ENCODE assay signal across 15 cellular contexts in the genomic region with DNA sequence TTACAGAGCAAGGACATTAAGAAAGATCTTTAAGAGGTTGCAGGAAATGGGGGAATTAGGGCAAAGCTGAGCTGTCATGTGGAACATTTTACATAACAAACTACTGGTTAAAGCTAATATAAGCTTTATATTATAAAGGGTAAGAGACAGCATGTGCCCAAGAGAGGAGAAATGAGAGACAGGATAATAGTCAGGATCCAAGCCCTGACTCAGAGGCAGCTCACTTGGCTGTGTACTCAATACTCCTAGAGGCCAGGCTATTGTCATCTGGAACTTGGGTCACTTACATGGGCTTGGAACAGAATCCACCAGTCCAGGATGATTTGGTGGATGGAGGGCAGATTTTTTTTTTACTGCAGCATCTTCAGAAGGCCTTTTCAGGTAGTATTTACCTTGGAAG.
DNase-seq lines count a peak whose midpoint lies in the region; ATAC-seq and TF ChIP-seq lines count a peak whose summit lies in the region.
"Had no signal": no experiment of that assay in that cellular context is flagged by ENCODE, and none has a peak within 500 bp of the region (broad histone marks: within the 10 kb centered on the region; RNA-seq: fewer than 3 reads in every experiment).

No MANE protein-coding gene starts in this region.

- no peak overlapping the region for H3K4ac ChIP-seq in neuronal stem cell (ENCODE audit: low read length)

- H3K27me3 ChIP-seq in adipocyte (replicated peaks; ENCODE audit: control insufficient read depth, insufficient read depth, low read length): no peaks in the 10 kb centered on the region
- H3K27me3 ChIP-seq in neuronal stem cell (ENCODE audit: control insufficient read depth in 3 of 3, insufficient read depth in 3 of 3, low read depth in 1 of 3, low read length in 3 of 3): no peaks in the 10 kb centered on the region
- H3K27me3 ChIP-seq: Peyer's patch had no signal

- no peaks in the 10 kb centered on the region for H3K36me3 Mint-ChIP-seq in nephron (ENCODE audit: low read depth)
- H3K36me3 Mint-ChIP-seq: CD8-positive, alpha-beta memory T cell had no signal

- peaks cover 30% of the 10 kb centered on the region for H3K4me1 Mint-ChIP-seq in nephron
- H3K4me1 Mint-ChIP-seq: CD8-positive, alpha-beta memory T cell had no signal

- in situ Hi-C loops in ACHN (cut with HindIII; ENCODE audit: low pct_ligation_motif_present, low pct_unique_long_range_greater_than_20kb, low sequenced_read_pairs): no loop called here

- no peak overlapping the region for H3K4me2 ChIP-seq in neuronal stem cell (ENCODE audit: insufficient read depth, low read length, poor library complexity, severe bottlenecking)

- H3K18ac ChIP-seq in neuronal stem cell (ENCODE audit: low read length): no peak overlapping the region

- H3K23ac ChIP-seq in neuronal stem cell (ENCODE audit: low read depth, low read length, poor library complexity): no peak overlapping the region

- no peak overlapping the region for H2BK15ac ChIP-seq in neuronal stem cell (ENCODE audit: low read length)

- H2AFZ ChIP-seq in neuronal stem cell (ENCODE audit: low read length): no peak overlapping the region

- H3K79me1 ChIP-seq in neuronal stem cell (ENCODE audit: low read depth, low read length): no peaks in the 10 kb centered on the region

- H3K27me3 Mint-ChIP-seq in nephron (ENCODE audit: low read depth): peaks cover 11% of the 10 kb centered on the region

- H3K9ac ChIP-seq in adipocyte (ENCODE audit: low read length) (peak overlapping the region; percentile 79), neuronal stem cell (ENCODE audit: low read depth, low read length, poor library complexity) (no peak overlapping the region)

- no peak overlapping the region for H2BK5ac ChIP-seq in neuronal stem cell (ENCODE audit: low read length)

- no peak overlapping the region for H3K4me3 ChIP-seq in adipocyte (ENCODE audit: low read length)
- H3K4me3 ChIP-seq in neuronal stem cell (ENCODE audit: low read length in 2 of 2): no peak overlapping the region
- H3K4me3 ChIP-seq: Peyer's patch had no signal

- H3K4me1 ChIP-seq in adipocyte (ENCODE audit: control insufficient read depth, insufficient read depth, low read length): peaks cover 51% of the 10 kb centered on the region
- peaks cover 3% of the 10 kb centered on the region in 2 donors for H3K4me1 ChIP-seq in neuronal stem cell (ENCODE audit: control insufficient read depth in 2 of 2, insufficient read depth in 1 of 2, low read depth in 1 of 2, low read length in 2 of 2)
- H3K4me1 ChIP-seq: Peyer's patch had no signal

- H3K36me3 ChIP-seq in adipocyte (ENCODE audit: control insufficient read depth, insufficient read depth, low read length, severe bottlenecking) (no peaks in the 10 kb centered on the region), neuronal stem cell (replicated peaks in 1 of 2; ENCODE audit: control insufficient read depth in 2 of 2, insufficient read depth in 2 of 2, low read length in 2 of 2) (no peaks in the 10 kb centered on the region)
- H3K36me3 ChIP-seq: Peyer's patch had no signal

- no peak overlapping the region for H4K8ac ChIP-seq in neuronal stem cell (ENCODE audit: low read depth, low read length)

- H3K4me3 Mint-ChIP-seq in nephron: no peak overlapping the region
- H3K4me3 Mint-ChIP-seq: CD8-positive, alpha-beta memory T cell had no signal

- DNase-seq in adipocyte (ENCODE audit: low read depth) (no peak), stromal cell of bone marrow (ENCODE audit: low read depth) (peak; percentile 50), putamen (ENCODE audit: low spot score) (no peak), neuronal stem cell (ENCODE audit: low spot score) (no peak), ACHN (no peak)
- DNase-seq: CD8-positive, alpha-beta memory T cell; DMS79; NCI-H1092; NCI-H2081 treated with DMSO at 0.1 percent for 48 hours; NCI-H510A treated with DMSO at 0.1 percent for 48 hours; Peyer's patch had no signal

- no peak overlapping the region for H2BK120ac ChIP-seq in neuronal stem cell (ENCODE audit: low read depth, low read length)

- H3K27ac ChIP-seq in C4-2B (peak overlapping the region; percentile 70; the same call in 1 of the 2 replicates), neuronal stem cell (replicated peaks; ENCODE audit: low read length) (no peak overlapping the region)
- H3K27ac ChIP-seq: Peyer's patch had no signal

- H3K9me3 Mint-ChIP-seq in nephron: peaks cover under 1% of the 10 kb centered on the region
- H3K9me3 Mint-ChIP-seq: CD8-positive, alpha-beta memory T cell had no signal

- ATAC-seq in HG03045 (IDR thresholded peaks at IDR 0.05; ENCODE audit: unreplicated experiment): no peak
- ATAC-seq: Right ventricle myocardium inferior had no signal

- TF ChIP-seq CTCF in C4-2B (conservative IDR thresholded peaks at IDR 0.05): no peak
- TF ChIP-seq CTCF in nephron (IDR thresholded peaks at IDR 0.05; ENCODE audit: unreplicated experiment in 3 of 3): no peak

- peak overlapping the region in 2 of 3 experiments; percentile 27 to 32 for H3K27ac Mint-ChIP-seq in nephron
- H3K27ac Mint-ChIP-seq: CD8-positive, alpha-beta memory T cell had no signal

- H3K9me3 ChIP-seq in adipocyte (ENCODE audit: control insufficient read depth, low read length): no peaks in the 10 kb centered on the region
- H3K9me3 ChIP-seq in neuronal stem cell (replicated peaks in 1 of 2; ENCODE audit: control insufficient read depth in 2 of 2, insufficient read depth in 1 of 2, low read depth in 1 of 2, low read length in 2 of 2): peaks cover 3 to 4% of the 10 kb centered on the region in 2 donors
- H3K9me3 ChIP-seq: Peyer's patch had no signal

- no peak overlapping the region for H3K14ac ChIP-seq in neuronal stem cell (ENCODE audit: low read length)

- no peak overlapping the region for H2BK12ac ChIP-seq in neuronal stem cell (ENCODE audit: low read length)

- no peak overlapping the region for H2AK5ac ChIP-seq in neuronal stem cell (ENCODE audit: low read depth, low read length)

- no peak overlapping the region for H4K91ac ChIP-seq in neuronal stem cell (ENCODE audit: low read depth, low read length, poor library complexity)
